8 cellular contexts compared by ENCODE assay signal in genomic region chr11:5624489-5625278, GRCh38. TPM values are rescaled to one million over a fixed set of nuclear protein-coding genes. Genes with fewer than 3 reads are reported as not detected.
DNase-seq lines count a peak whose midpoint lies in the region; ATAC-seq and TF ChIP-seq lines count a peak whose summit lies in the region.

Gene TRIM34, plus strand, starts transcription at chr11:5625001. Its CDS starts 7,331 bp downstream, at chr11:5632332.

- ATAC-seq in GM19468 (IDR thresholded peaks at IDR 0.05; ENCODE audit: extremely low read depth, unreplicated experiment), result peak; percentile 98

- peak within 1 kb of the TSS; percentile 81 to 96 (median 91) for H3K4me2 ChIP-seq in BLaER1 treated with 17β-estradiol and CSF1 and Interleukin-3, amounts not matched to agents 10 nM and 100 nM

- no peaks in the 10 kb centered on the region for H3K27me3 Mint-ChIP-seq in MCF 10A (ENCODE audit: insufficient read depth, unreplicated experiment)

- H3K4me3 ChIP-seq in BLaER1 treated with 17β-estradiol and CSF1 and Interleukin-3, amounts not matched to agents 10 nM and 100 nM, result peak within 1 kb of the TSS; percentile 57 to 74 (median 66)

- TF ChIP-seq CTCF in MCF 10A (IDR thresholded peaks at IDR 0.05; ENCODE audit: unreplicated experiment), result no peak

- CTCF ChIA-PET in MCF 10A (lab: Yijun Ruan, JAX), result interaction anchor here (2.0 kb wide), 1 partner anchor 60 kb away, joined by 5 read pairs; the partner anchor contains the start of gene TRIM5

- H3K27me3 ChIP-seq in BLaER1 treated with 17β-estradiol and CSF1 and Interleukin-3, amounts not matched to agents 10 nM and 100 nM, result no peaks in the 10 kb centered on the region

- peaks cover 0 to 13% (median 4%) of the 10 kb centered on the region in 11 experiments; a peak in 2 of 22 replicates for H3K9me3 ChIP-seq in BLaER1 treated with 17β-estradiol and CSF1 and Interleukin-3, amounts not matched to agents 10 nM and 100 nM (replicated peaks in 1 of 11)

- H4K20me1 ChIP-seq in BLaER1 treated with 17β-estradiol and CSF1 and Interleukin-3, amounts not matched to agents 10 nM and 100 nM, result no peaks in the 10 kb centered on the region

- intact Hi-C loops in MCF 10A (cut with micrococcal nuclease), result loop anchor here (2.0 kb wide), 1 partner anchor 60 kb away; the partner anchor contains the start of gene TRIM5

- peaks cover 0 to 4% (median 0%) of the 10 kb centered on the region in 11 experiments; a peak in 1 of 22 replicates for H3K36me3 ChIP-seq in BLaER1 treated with 17β-estradiol and CSF1 and Interleukin-3, amounts not matched to agents 10 nM and 100 nM

- peak within 1 kb of the TSS; percentile 68 to 80 (median 75) for H3K9ac ChIP-seq in BLaER1 treated with 17β-estradiol and CSF1 and Interleukin-3, amounts not matched to agents 10 nM and 100 nM

- peak within 1 kb of the TSS; percentile 8 to 81 (median 72); a peak in 21 of 22 replicates for H3K27ac ChIP-seq in BLaER1 treated with 17β-estradiol and CSF1 and Interleukin-3, amounts not matched to agents 10 nM and 100 nM

- peak within 1 kb of the TSS; percentile 57 for H3K27ac Mint-ChIP-seq in MCF 10A (ENCODE audit: low read depth, unreplicated experiment)

- peaks cover 5% of the 10 kb centered on the region for H3K36me3 Mint-ChIP-seq in MCF 10A (ENCODE audit: insufficient read depth, unreplicated experiment)

- H3K4me1 Mint-ChIP-seq in MCF 10A (ENCODE audit: insufficient read depth, unreplicated experiment), result peaks cover 31% of the 10 kb centered on the region

- BruUV-seq in MCF 10A (replicated peaks; lab: Mats Ljungman, UMichigan), result no TSS peak

- POLR2A ChIA-PET in MCF 10A (lab: Yijun Ruan, JAX), result interaction anchor here (0.6 to 1.7 kb wide), 4 partner anchors 19 to 65 kb away, joined by 3 to 12 read pairs (median 4); partner anchors contain the start of genes TRIM22 and TRIM5

- DNase-seq in HK-2 (ENCODE audit: unreplicated experiment) (peak; percentile 22), T-helper 22 cell (ENCODE audit: low read depth) (peak; percentile 46), MCF 10A (ENCODE audit: unreplicated experiment) (peak; percentile 83), iPS-NIHi7 (ENCODE audit: extremely low spot score) (peak; percentile 72), SK-N-DZ (ENCODE audit: low spot score) (no peak)
- peak; percentile 25 for DNase-seq in stimulated activated CD4-positive, alpha-beta T cell treated with anti-CD3 and anti-CD28 coated beads, Interleukin-12 subunit alpha, Interleukin-12 subunit beta, amount 100 ng/mL, for 4 hours

- H3K9me3 Mint-ChIP-seq in MCF 10A (ENCODE audit: unreplicated experiment), result no peaks in the 10 kb centered on the region

- H3K4me1 ChIP-seq in BLaER1 treated with 17β-estradiol and CSF1 and Interleukin-3, amounts not matched to agents 10 nM and 100 nM, result peaks cover 18 to 23% (median 19%) of the 10 kb centered on the region in 10 experiments

- H3K4me3 Mint-ChIP-seq in MCF 10A (ENCODE audit: unreplicated experiment), result peak within 1 kb of the TSS; percentile 81

RNA-seq across cellular contexts. Expression of gene TRIM34, which starts in this region (rescaled TPM):
- total RNA-seq in MCF 10A (2022), result 0.96 and 2.1 TPM in 2 replicates
- polyA plus RNA-seq in SK-N-DZ (2014; cell fraction: cytosol; rRNA removed), result not detected in 2 replicates
- polyA plus RNA-seq in SK-N-DZ (2014; cell fraction: nucleus; rRNA removed), result not detected in 2 replicates
